7 cellular contexts compared by ENCODE assay signal in genomic region chr4:80070880-80071620, GRCh38. TPM values are rescaled to one million over a fixed set of nuclear protein-coding genes. Genes with fewer than 3 reads are reported as not detected.
A peak's percentile ranks its signal among the peaks of the same experiment; 100 is the strongest.
DNase-seq lines count a peak whose midpoint lies in the region; ATAC-seq and TF ChIP-seq lines count a peak whose summit lies in the region.

No MANE protein-coding gene starts in this region.

- in situ Hi-C loops in HAP-1 (cut with MboI; ENCODE audit: low sequenced_read_pairs) = no loop called here

- ATAC-seq in activated CD8-positive, alpha-beta T cell treated with anti-CD3 and anti-CD28 coated beads for 36 hours = no peak
- no peak for ATAC-seq in stimulated activated effector memory CD8-positive, alpha-beta T cell treated with anti-CD3 and anti-CD28 coated beads, Interleukin-12 subunit alpha, Interleukin-12 subunit beta, amount 100 ng/mL, for 72 hours

- no peaks in the 10 kb centered on the region; the same call in 1 of the 2 replicates for H3K36me3 ChIP-seq in HAP-1 (replicated peaks)
- H3K36me3 ChIP-seq in iPS-18a (ENCODE audit: control insufficient read depth, low read depth, low read length) = no peaks in the 10 kb centered on the region

- no peaks in the 10 kb centered on the region for H3K9me3 Mint-ChIP-seq in activated CD8-positive, alpha-beta T cell treated with anti-CD3 and anti-CD28 coated beads for 36 hours
- no peaks in the 10 kb centered on the region for H3K9me3 Mint-ChIP-seq in stimulated activated effector memory CD8-positive, alpha-beta T cell treated with anti-CD3 and anti-CD28 coated beads, Interleukin-12 subunit alpha, Interleukin-12 subunit beta, amount 100 ng/mL, for 72 hours

- intact Hi-C loops in activated CD8-positive, alpha-beta T cell treated with anti-CD3 and anti-CD28 coated beads for 36 hours (cut with micrococcal nuclease) = loop anchor here (2.0 to 5.0 kb wide), 3 partner anchors 56 to 102 kb away; no protein-coding TSS in a partner anchor

- no peak overlapping the region for H3K27ac ChIP-seq in iPS-18a (ENCODE audit: low read length)

- H3K27ac Mint-ChIP-seq in activated CD8-positive, alpha-beta T cell treated with anti-CD3 and anti-CD28 coated beads for 36 hours = peak overlapping the region; percentile 89
- H3K27ac Mint-ChIP-seq in stimulated activated effector memory CD8-positive, alpha-beta T cell treated with anti-CD3 and anti-CD28 coated beads, Interleukin-12 subunit alpha, Interleukin-12 subunit beta, amount 100 ng/mL, for 72 hours = peak overlapping the region; percentile 94

- peak overlapping the region; percentile 76 for H3K9ac ChIP-seq in iPS-18a (ENCODE audit: low read length)

- TF ChIP-seq CTCF in activated CD8-positive, alpha-beta T cell treated with anti-CD3 and anti-CD28 coated beads for 36 hours (IDR thresholded peaks at IDR 0.05) = no peak

- H3K4me3 ChIP-seq in HAP-1 = peak overlapping the region; percentile 69
- peak overlapping the region; percentile 87 for H3K4me3 ChIP-seq in iPS-18a (ENCODE audit: low read length)

- no peaks in the 10 kb centered on the region for H3K27me3 Mint-ChIP-seq in activated CD8-positive, alpha-beta T cell treated with anti-CD3 and anti-CD28 coated beads for 36 hours

- peak overlapping the region; percentile 88 for H3K4me3 Mint-ChIP-seq in activated CD8-positive, alpha-beta T cell treated with anti-CD3 and anti-CD28 coated beads for 36 hours
- peak overlapping the region; percentile 92 for H3K4me3 Mint-ChIP-seq in stimulated activated effector memory CD8-positive, alpha-beta T cell treated with anti-CD3 and anti-CD28 coated beads, Interleukin-12 subunit alpha, Interleukin-12 subunit beta, amount 100 ng/mL, for 72 hours

- CTCF ChIA-PET in activated CD8-positive, alpha-beta T cell treated with anti-CD3 and anti-CD28 coated beads for 36 hours (lab: Charles Lee) = interaction anchor here (1.1 to 3.4 kb wide), 2 partner anchors 113 to 132 kb away, joined by 4 to 25 read pairs; no protein-coding TSS in a partner anchor

- DNase-seq in HAP-1 (ENCODE audit: low spot score in 2 of 2) (no peak), cerebellar nuclear complex (lab: John Stamatoyannopoulos, UW) (no peak), NCI-H2196 treated with DMSO at 0.1 percent for 48 hours (lab: John Stamatoyannopoulos, UW; ENCODE audit: unreplicated experiment) (no peak)
- no peak for DNase-seq in activated CD8-positive, alpha-beta T cell treated with anti-CD3 and anti-CD28 coated beads for 36 hours
- DNase-seq in stimulated activated effector memory CD8-positive, alpha-beta T cell treated with anti-CD3 and anti-CD28 coated beads, Interleukin-12 subunit alpha, Interleukin-12 subunit beta, amount 100 ng/mL, for 72 hours (ENCODE audit: low spot score in 2 of 2) = no peak
- DNase-seq in activated CD4-positive, alpha-beta T cell treated with anti-CD3 and anti-CD28 coated beads for 1 hour = no peak

- H3K4me1 ChIP-seq in HAP-1 (peaks cover 10% of the 10 kb centered on the region), iPS-18a (ENCODE audit: control insufficient read depth, low read depth, low read length) (peaks cover 8% of the 10 kb centered on the region)

- H3K9me3 ChIP-seq in HAP-1 = no peaks in the 10 kb centered on the region
- H3K9me3 ChIP-seq in iPS-18a (ENCODE audit: control insufficient read depth, low read depth, low read length) = no peaks in the 10 kb centered on the region

- H3K27me3 ChIP-seq in HAP-1 (ENCODE audit: low read depth) (no peaks in the 10 kb centered on the region), iPS-18a (ENCODE audit: control insufficient read depth, insufficient read depth, low read length) (peaks cover 33% of the 10 kb centered on the region)

- POLR2A ChIA-PET in activated CD8-positive, alpha-beta T cell treated with anti-CD3 and anti-CD28 coated beads for 36 hours (lab: Charles Lee) = no interaction called here

- H3K4me1 Mint-ChIP-seq in activated CD8-positive, alpha-beta T cell treated with anti-CD3 and anti-CD28 coated beads for 36 hours (ENCODE audit: low read depth) = peaks cover 58% of the 10 kb centered on the region
- peaks cover 63% of the 10 kb centered on the region for H3K4me1 Mint-ChIP-seq in stimulated activated effector memory CD8-positive, alpha-beta T cell treated with anti-CD3 and anti-CD28 coated beads, Interleukin-12 subunit alpha, Interleukin-12 subunit beta, amount 100 ng/mL, for 72 hours

- peaks cover 9% of the 10 kb centered on the region for H3K36me3 Mint-ChIP-seq in activated CD8-positive, alpha-beta T cell treated with anti-CD3 and anti-CD28 coated beads for 36 hours (ENCODE audit: low read depth)
- peaks cover 59% of the 10 kb centered on the region for H3K36me3 Mint-ChIP-seq in stimulated activated effector memory CD8-positive, alpha-beta T cell treated with anti-CD3 and anti-CD28 coated beads, Interleukin-12 subunit alpha, Interleukin-12 subunit beta, amount 100 ng/mL, for 72 hours

RNA-seq across cellular contexts. Expression of gene ANTXR2, which starts 2.0 kb away (rescaled TPM):
- 1 to 10 TPM; 3.0 to 3.6 TPM for total RNA-seq in activated CD8-positive, alpha-beta T cell treated with anti-CD3 and anti-CD28 coated beads for 36 hours
